In genomic region chr1:41646186-41646585, GRCh38 we compare ENCODE assay signal across 16 cellular contexts.
"Had no signal": no experiment of that assay in that cellular context is flagged by ENCODE, and none has a peak within 500 bp of the region (broad histone marks: within the 10 kb centered on the region; RNA-seq: fewer than 3 reads in every experiment).

No MANE protein-coding gene starts in this region.

- H3K4me2 ChIP-seq: SK-N-SH had no signal

- DNase-seq: activated CD4-positive, CD25-positive, alpha-beta regulatory T cell; activated CD8-positive, alpha-beta memory T cell treated with anti-CD3 and anti-CD28 coated beads, Interleukin-2, amount 10 ng/mL, durations not matched to agents 7 days and 5 days; effector memory CD8-positive, alpha-beta T cell; immature natural killer cell; kidney glomerular epithelial cell; left ventricle myocardium inferior; mammary epithelial cell; occipital lobe; SK-N-SH; stimulated activated naive CD4-positive, alpha-beta T cell treated with Interleukin-2 at 50 U/mL for 16 hours; T1000; uterus had no signal

- H3K27ac ChIP-seq: cardiac muscle cell, left ventricle myocardium inferior, tibial nerve, uterus had no signal

- ATAC-seq: activated CD8-positive, alpha-beta memory T cell treated with anti-CD3 and anti-CD28 coated beads, Interleukin-2, amount 10 ng/mL, durations not matched to agents 7 days and 5 days; effector memory CD8-positive, alpha-beta T cell had no signal

- H3K4me3 Mint-ChIP-seq: activated CD8-positive, alpha-beta memory T cell treated with anti-CD3 and anti-CD28 coated beads, Interleukin-2, amount 10 ng/mL, durations not matched to agents 7 days and 5 days; activated naive CD4-positive, alpha-beta T cell treated with anti-CD3 and anti-CD28 coated beads for 36 hours; effector memory CD8-positive, alpha-beta T cell; immature natural killer cell had no signal

- H3K9ac ChIP-seq: SK-N-SH had no signal

- H3K27me3 Mint-ChIP-seq: activated CD8-positive, alpha-beta memory T cell treated with anti-CD3 and anti-CD28 coated beads, Interleukin-2, amount 10 ng/mL, durations not matched to agents 7 days and 5 days; effector memory CD8-positive, alpha-beta T cell had no signal

- H3K4me1 ChIP-seq: uterus had no signal

- H3K4me3 ChIP-seq: cardiac muscle cell, left ventricle myocardium inferior, tibial nerve, uterus had no signal

- H3K36me3 Mint-ChIP-seq: immature natural killer cell had no signal

- H3K9me3 Mint-ChIP-seq: activated naive CD4-positive, alpha-beta T cell treated with anti-CD3 and anti-CD28 coated beads for 36 hours; effector memory CD8-positive, alpha-beta T cell; immature natural killer cell had no signal

- H3K9me3 ChIP-seq: left ventricle myocardium inferior, SK-N-SH, tibial nerve, uterus had no signal

- H3K27ac Mint-ChIP-seq: activated CD8-positive, alpha-beta memory T cell treated with anti-CD3 and anti-CD28 coated beads, Interleukin-2, amount 10 ng/mL, durations not matched to agents 7 days and 5 days; progenitor cell of endocrine pancreas had no signal

- H3K27me3 ChIP-seq: cardiac muscle cell, tibial nerve, uterus had no signal

- H3K36me3 ChIP-seq: cardiac muscle cell, left ventricle myocardium inferior, tibial nerve, uterus had no signal
